Comparison of ENCODE assay signal across 18 cellular contexts in the genomic region with DNA sequence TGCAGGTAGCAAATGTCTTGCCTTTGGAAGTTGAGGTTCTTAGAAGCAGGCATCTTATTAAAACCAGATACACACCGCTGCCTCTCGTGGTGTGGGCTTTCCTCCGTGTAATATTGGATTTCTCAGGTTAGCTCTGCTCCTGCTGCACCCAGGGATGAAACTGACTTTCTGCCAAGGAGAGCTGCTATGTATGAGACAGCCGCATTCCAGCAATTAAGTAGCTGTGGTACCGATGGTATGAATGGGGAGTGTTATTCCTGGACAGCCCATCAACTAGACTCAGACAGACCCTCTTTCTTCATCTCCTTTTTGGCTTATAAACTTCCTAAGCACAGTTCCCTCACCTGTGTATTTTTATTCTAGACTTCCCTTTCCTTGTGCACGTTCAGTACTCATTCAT. TPM values are rescaled to one million over a fixed set of nuclear protein-coding genes. Genes with fewer than 3 reads are reported as not detected.
"Had no signal": no experiment of that assay in that cellular context is flagged by ENCODE, and none has a peak within 500 bp of the region (broad histone marks: within the 10 kb centered on the region; RNA-seq: fewer than 3 reads in every experiment).

No MANE protein-coding gene starts in this region.

- H3K27ac ChIP-seq: ascending aorta, dorsolateral prefrontal cortex, esophagus muscularis mucosa, lower lobe of right lung, ovary, sigmoid colon, tibial artery, vagina had no signal

- H3K9me3 ChIP-seq: ascending aorta, esophagus muscularis mucosa, lower lobe of right lung, ovary, sigmoid colon, tibial artery, vagina had no signal

- ATAC-seq: activated CD4-positive, CD25-positive, alpha-beta regulatory T cell treated with anti-CD3 and anti-CD28 coated beads, Interleukin-2, amount 50 U/mL, for 24 hours; activated T-helper 17 cell treated with anti-CD3 and anti-CD28 coated beads, Interleukin-2, amount 50 U/mL, for 72 hours; lower lobe of right lung; stimulated activated effector memory CD8-positive, alpha-beta T cell treated with anti-CD3 and anti-CD28 coated beads, Interleukin-12 subunit alpha, Interleukin-12 subunit beta, amount 100 ng/mL, for 72 hours had no signal

- H3K36me3 ChIP-seq: ascending aorta, esophagus muscularis mucosa, lower lobe of right lung, ovary, sigmoid colon, tibial artery, vagina had no signal

- H3K4me3 ChIP-seq: ascending aorta, dorsolateral prefrontal cortex, esophagus muscularis mucosa, lower lobe of right lung, ovary, sigmoid colon, tibial artery, vagina had no signal

- DNase-seq: activated CD4-positive, alpha-beta T cell treated with anti-CD3 and anti-CD28 coated beads, Interleukin-2, amount 50 U/mL, for 1 hour; activated naive CD4-positive, alpha-beta T cell treated with anti-CD3 and anti-CD28 coated beads for 36 hours; dorsolateral prefrontal cortex; glutamatergic neuron; hypothalamus; lower lobe of right lung; midbrain; ovary; sigmoid colon; stimulated activated CD4-positive, alpha-beta T cell treated with anti-CD3 and anti-CD28 coated beads, Interleukin-2, amount 100 ng/mL, for 24 hours; tibial artery had no signal

- H3K4me1 ChIP-seq: ascending aorta, esophagus muscularis mucosa, lower lobe of right lung, sigmoid colon, tibial artery had no signal

- H3K27me3 ChIP-seq: ascending aorta, dorsolateral prefrontal cortex, ovary, sigmoid colon, vagina had no signal

RNA-seq across cellular contexts. Expression of a gene that starts 9.8 kb away (rescaled TPM):
- total RNA-seq: ascending aorta, myocyte had no signal
